19 cellular contexts compared by ENCODE assay signal in genomic region chr1:10744654-10745238, GRCh38. TPM values are rescaled to one million over a fixed set of nuclear protein-coding genes. Genes with fewer than 3 reads are reported as not detected.
DNase-seq lines count a peak whose midpoint lies in the region; ATAC-seq and TF ChIP-seq lines count a peak whose summit lies in the region.
"Had no signal": no experiment of that assay in that cellular context is flagged by ENCODE, and none has a peak within 500 bp of the region (broad histone marks: within the 10 kb centered on the region; RNA-seq: fewer than 3 reads in every experiment).

No MANE protein-coding gene starts in this region.

- no peak for DNase-seq in HCT116 (ENCODE audit: low read depth, low spot score)
- DNase-seq in mammary epithelial cell = no peak
- peak; percentile 72 for DNase-seq in left ventricle myocardium superior
- DNase-seq in psoas muscle = peak in 1 of 2 donors; percentile 74
- no peak for DNase-seq in GM23248
- DNase-seq in KG1 (lab: John Stamatoyannopoulos, UW) = no peak
- no peak for DNase-seq in activated CD4-positive, alpha-beta memory T cell treated with anti-CD3 and anti-CD28 coated beads for 36 hours
- DNase-seq in naive thymus-derived CD4-positive, alpha-beta T cell = no peak
- DNase-seq: COR-L47, HCEC 1CT, NCI-H1092 treated with DMSO at 0.1 percent for 48 hours, NCI-H187 treated with DMSO at 0.1 percent for 48 hours, NCI-H2171, NCI-H446 treated with DMSO at 0.1 percent for 48 hours, NCI-H748 treated with DMSO at 0.1 percent for 48 hours, PC-3 had no signal

- POLR2A ChIA-PET in HCT116 (lab: Charles Lee) = no interaction called here
- POLR2A ChIA-PET in activated CD4-positive, alpha-beta memory T cell treated with anti-CD3 and anti-CD28 coated beads for 36 hours (lab: Charles Lee) = no interaction called here
- POLR2A ChIA-PET in naive thymus-derived CD4-positive, alpha-beta T cell (lab: Charles Lee) = no interaction called here

- RAD21 ChIA-PET in HCT116 (lab: Charles Lee; ENCODE audit: low non-redundant PET in 1 of 2, low total read pairs in 2 of 2, uncharacterized antibody in 2 of 2, unreplicated experiment in 2 of 2) = no interaction called here

- H3F3A ChIP-seq in GM23248 (ENCODE audit: insufficient read depth) = no peaks in the 10 kb centered on the region

- TF ChIP-seq CTCF in HCT116 (IDR thresholded peaks at IDR 0.05 in 2 of 3, conservative IDR thresholded peaks at IDR 0.05 in 1 of 3; ENCODE audit: borderline replicate concordance in 1 of 3, insufficient read depth in 1 of 3, low read depth in 2 of 3, low read length in 2 of 3) (no peak), mammary epithelial cell (conservative IDR thresholded peaks at IDR 0.05 in 1 of 2, IDR thresholded peaks at IDR 0.05 in 1 of 2; ENCODE audit: extremely low read depth in 1 of 2, insufficient read depth in 1 of 2, low read depth in 1 of 2, low read length in 2 of 2) (no peak), psoas muscle (IDR thresholded peaks at IDR 0.05) (no peak)

- intact Hi-C loops in HCT116 (cut with micrococcal nuclease) = no loop called here
- intact Hi-C loops in mammary epithelial cell (cut with micrococcal nuclease) = no loop called here
- intact Hi-C loops in left ventricle myocardium superior (cut with micrococcal nuclease) = no loop called here
- intact Hi-C loops in psoas muscle (cut with DNase I) = loop anchor here (5.0 kb wide), 2 partner anchors 43 to 62 kb away; no protein-coding TSS in a partner anchor
- intact Hi-C loops in activated CD4-positive, alpha-beta memory T cell treated with anti-CD3 and anti-CD28 coated beads for 36 hours (cut with micrococcal nuclease) = no loop called here
- intact Hi-C loops in naive thymus-derived CD4-positive, alpha-beta T cell (cut with micrococcal nuclease) = no loop called here

- dilution Hi-C loops in mammary epithelial cell (cut with HindIII; ENCODE audit: low sequenced_read_pairs) = loop anchor here (5.0 kb wide), 3 partner anchors 38 to 108 kb away; no protein-coding TSS in a partner anchor

- H2AFZ ChIP-seq in HCT116 (ENCODE audit: low read depth, low read length, poor library complexity, severe bottlenecking) (no peak overlapping the region), mammary epithelial cell (ENCODE audit: low read depth, low read length) (no peak overlapping the region), GM23248 (no peak overlapping the region)

- no peak for TF ChIP-seq RAD21 in HCT116 (IDR thresholded peaks at IDR 0.05; ENCODE audit: low read depth)

- peaks cover 2% of the 10 kb centered on the region for H3K4me1 Mint-ChIP-seq in activated CD4-positive, alpha-beta memory T cell treated with anti-CD3 and anti-CD28 coated beads for 36 hours (ENCODE audit: low read depth)
- peaks cover 0 to 2% (median 0%) of the 10 kb centered on the region in 7 donors for H3K4me1 Mint-ChIP-seq in naive thymus-derived CD4-positive, alpha-beta T cell
- H3K4me1 Mint-ChIP-seq: CD14-positive monocyte had no signal

- no peaks in the 10 kb centered on the region for H3K27me3 ChIP-seq in HCT116 (ENCODE audit: insufficient read depth, low read length)
- no peaks in the 10 kb centered on the region for H3K27me3 ChIP-seq in mammary epithelial cell (ENCODE audit: insufficient read depth, low read length)
- no peaks in the 10 kb centered on the region for H3K27me3 ChIP-seq in psoas muscle (ENCODE audit: insufficient read depth in 3 of 3, low read length in 2 of 3)
- no peaks in the 10 kb centered on the region; the same call in 1 of the 2 replicates for H3K27me3 ChIP-seq in GM23248 (replicated peaks; ENCODE audit: insufficient read depth)
- no peaks in the 10 kb centered on the region for H3K27me3 ChIP-seq in naive thymus-derived CD4-positive, alpha-beta T cell (ENCODE audit: control insufficient read depth in 2 of 2, insufficient read depth in 2 of 2, low read length in 2 of 2)

- ATAC-seq in HCT116 = no peak
- ATAC-seq in left ventricle myocardium superior = peak; percentile 83
- peak; percentile 41 to 60 (median 50) for ATAC-seq in psoas muscle
- ATAC-seq in naive thymus-derived CD4-positive, alpha-beta T cell = no peak
- ATAC-seq: K562, PC-3 had no signal

- H3K9me3 ChIP-seq in HCT116 (ENCODE audit: control insufficient read depth in 1 of 2, insufficient read depth in 1 of 2, low read depth in 1 of 2, low read length in 2 of 2) (no peaks in the 10 kb centered on the region), mammary epithelial cell (replicated peaks; ENCODE audit: insufficient read depth, low read length) (no peaks in the 10 kb centered on the region), psoas muscle (no peaks in the 10 kb centered on the region), GM23248 (ENCODE audit: low read depth) (no peaks in the 10 kb centered on the region)
- no peaks in the 10 kb centered on the region for H3K9me3 ChIP-seq in naive thymus-derived CD4-positive, alpha-beta T cell (ENCODE audit: control insufficient read depth in 2 of 3, low read length in 3 of 3)

- CTCF ChIA-PET in HCT116 (lab: Charles Lee) = no interaction called here
- CTCF ChIA-PET in mammary epithelial cell (lab: Charles Lee; ENCODE audit: low non-redundant PET) = no interaction called here
- CTCF ChIA-PET in activated CD4-positive, alpha-beta memory T cell treated with anti-CD3 and anti-CD28 coated beads for 36 hours (lab: Charles Lee) = no interaction called here
- CTCF ChIA-PET in naive thymus-derived CD4-positive, alpha-beta T cell (lab: Charles Lee) = no interaction called here

- H3K9ac ChIP-seq in HCT116 (ENCODE audit: low read length) = no peak overlapping the region
- H3K9ac ChIP-seq in mammary epithelial cell (ENCODE audit: insufficient read depth, low read length) = no peak overlapping the region
- no peak overlapping the region for H3K9ac ChIP-seq in GM23248

- H3K36me3 Mint-ChIP-seq in activated CD4-positive, alpha-beta memory T cell treated with anti-CD3 and anti-CD28 coated beads for 36 hours = no peaks in the 10 kb centered on the region
- no peaks in the 10 kb centered on the region for H3K36me3 Mint-ChIP-seq in naive thymus-derived CD4-positive, alpha-beta T cell
- H3K36me3 Mint-ChIP-seq: CD14-positive monocyte had no signal

- H3K4me3 ChIP-seq in HCT116 (replicated peaks in 1 of 2; ENCODE audit: low read depth in 1 of 2, low read length in 2 of 2) = no peak overlapping the region
- no peak overlapping the region for H3K4me3 ChIP-seq in mammary epithelial cell (replicated peaks in 1 of 3; ENCODE audit: insufficient read depth in 1 of 3, low read depth in 2 of 3, low read length in 3 of 3)
- H3K4me3 ChIP-seq in psoas muscle = no peak overlapping the region
- no peak overlapping the region for H3K4me3 ChIP-seq in GM23248
- no peak overlapping the region for H3K4me3 ChIP-seq in naive thymus-derived CD4-positive, alpha-beta T cell (ENCODE audit: low read length)
- H3K4me3 ChIP-seq: K562 had no signal

- BruUV-seq in HCT116 (replicated peaks; lab: Mats Ljungman, UMichigan) = no TSS peak
- TSS peak; percentile 62 for BruUV-seq in mammary epithelial cell (replicated peaks; lab: Mats Ljungman, UMichigan)

- H3K4me3 Mint-ChIP-seq in activated CD4-positive, alpha-beta memory T cell treated with anti-CD3 and anti-CD28 coated beads for 36 hours = no peak overlapping the region
- H3K4me3 Mint-ChIP-seq in naive thymus-derived CD4-positive, alpha-beta T cell = no peak overlapping the region
- H3K4me3 Mint-ChIP-seq: CD14-positive monocyte had no signal

- H3K4me1 ChIP-seq in HCT116 (ENCODE audit: control insufficient read depth in 1 of 2, insufficient read depth in 2 of 2, low read length in 2 of 2) = no peaks in the 10 kb centered on the region
- H3K4me1 ChIP-seq in mammary epithelial cell (ENCODE audit: insufficient read depth, low read length) = no peaks in the 10 kb centered on the region
- H3K4me1 ChIP-seq in psoas muscle = peaks cover 55% of the 10 kb centered on the region
- H3K4me1 ChIP-seq in GM23248 (ENCODE audit: insufficient read depth) = no peaks in the 10 kb centered on the region
- no peaks in the 10 kb centered on the region for H3K4me1 ChIP-seq in naive thymus-derived CD4-positive, alpha-beta T cell (ENCODE audit: control insufficient read depth in 2 of 2, insufficient read depth in 2 of 2, low read length in 2 of 2)

- H3K27me3 Mint-ChIP-seq in activated CD4-positive, alpha-beta memory T cell treated with anti-CD3 and anti-CD28 coated beads for 36 hours = peaks cover 12% of the 10 kb centered on the region
- peaks cover 0 to 6% (median 0%) of the 10 kb centered on the region in 5 donors for H3K27me3 Mint-ChIP-seq in naive thymus-derived CD4-positive, alpha-beta T cell

- H4K20me1 ChIP-seq in HCT116 (ENCODE audit: insufficient read depth) = no peaks in the 10 kb centered on the region
- H4K20me1 ChIP-seq in mammary epithelial cell (ENCODE audit: insufficient read depth, low read length) = no peaks in the 10 kb centered on the region
- H4K20me1 ChIP-seq in GM23248 (ENCODE audit: insufficient read depth) = no peaks in the 10 kb centered on the region

- no peaks in the 10 kb centered on the region for H3K9me3 Mint-ChIP-seq in activated CD4-positive, alpha-beta memory T cell treated with anti-CD3 and anti-CD28 coated beads for 36 hours
- no peaks in the 10 kb centered on the region for H3K9me3 Mint-ChIP-seq in naive thymus-derived CD4-positive, alpha-beta T cell
- H3K9me3 Mint-ChIP-seq: CD14-positive monocyte had no signal

- TF ChIP-seq POLR2A in HCT116 (IDR thresholded peaks at IDR 0.05; ENCODE audit: borderline replicate concordance, extremely low read depth, insufficient read depth, insufficient read length) = no peak

- in situ Hi-C loops in mammary epithelial cell (cut with MboI; ENCODE audit: low sequenced_read_pairs in 2 of 2) (no loop called here), GM23248 (cut with MboI) (no loop called here)

- H3K36me3 ChIP-seq in HCT116 (ENCODE audit: control insufficient read depth in 1 of 2, insufficient read depth in 2 of 2, low read length in 2 of 2) = no peaks in the 10 kb centered on the region
- no peaks in the 10 kb centered on the region for H3K36me3 ChIP-seq in mammary epithelial cell (ENCODE audit: insufficient read depth, low read length)
- peaks cover 0 to 8% of the 10 kb centered on the region in 2 donors for H3K36me3 ChIP-seq in psoas muscle (ENCODE audit: insufficient read depth in 1 of 2, low read depth in 1 of 2)
- H3K36me3 ChIP-seq in GM23248 (ENCODE audit: low read depth) = no peaks in the 10 kb centered on the region
- no peaks in the 10 kb centered on the region for H3K36me3 ChIP-seq in naive thymus-derived CD4-positive, alpha-beta T cell (ENCODE audit: control insufficient read depth in 2 of 3, insufficient read depth in 3 of 3, low read length in 3 of 3)

- WGBS in mammary epithelial cell (ENCODE audit: low coverage, missing lambda C conversion rate) = 95% methylated on average over 17 of the region's 18 CpGs
- WGBS in psoas muscle, 3 donors = 26 to 49% (median 30%) methylated on average over 15 to 18 of the region's 18 CpGs
- 81 to 86% methylated on average over 18 of the region's 18 CpGs for WGBS in GM23248 (ENCODE audit: low coverage in 1 of 2, low lambda C conversion rate in 2 of 2, missing lambda C conversion rate in 2 of 2), 2 experiments

- H3K27ac ChIP-seq in HCT116 (ENCODE audit: low read depth, low read length) = peak overlapping the region; percentile 26; the same call in 1 of the 2 replicates
- H3K27ac ChIP-seq in mammary epithelial cell (ENCODE audit: insufficient read depth, low read depth, low read length) = no peak overlapping the region
- peak overlapping the region; percentile 87 for H3K27ac ChIP-seq in psoas muscle
- H3K27ac ChIP-seq in GM23248 = no peak overlapping the region
- H3K27ac ChIP-seq in naive thymus-derived CD4-positive, alpha-beta T cell (ENCODE audit: low read depth, low read length) = no peak overlapping the region
- H3K27ac ChIP-seq: HL-60 had no signal

- H3K9me2 ChIP-seq in HCT116 (ENCODE audit: insufficient read depth) = no peaks in the 10 kb centered on the region
- H3K9me2 ChIP-seq in GM23248 (ENCODE audit: insufficient read depth) = no peaks in the 10 kb centered on the region

- no peak overlapping the region for H3K27ac Mint-ChIP-seq in activated CD4-positive, alpha-beta memory T cell treated with anti-CD3 and anti-CD28 coated beads for 36 hours
- no peak overlapping the region for H3K27ac Mint-ChIP-seq in naive thymus-derived CD4-positive, alpha-beta T cell
- H3K27ac Mint-ChIP-seq: CD14-positive monocyte had no signal

- no peak overlapping the region for H3K4me2 ChIP-seq in HCT116 (ENCODE audit: low read length)
- no peak overlapping the region for H3K4me2 ChIP-seq in mammary epithelial cell (ENCODE audit: insufficient read depth, low read depth, low read length)
- no peak overlapping the region for H3K4me2 ChIP-seq in GM23248 (ENCODE audit: unreplicated experiment)

- no peaks in the 10 kb centered on the region for H3K79me2 ChIP-seq in HCT116 (ENCODE audit: insufficient read depth, low read length)
- no peaks in the 10 kb centered on the region for H3K79me2 ChIP-seq in mammary epithelial cell (ENCODE audit: insufficient read depth, low read length)
- H3K79me2 ChIP-seq in GM23248 (ENCODE audit: insufficient read depth) = no peaks in the 10 kb centered on the region

RNA-seq across cellular contexts. Expression of gene CASZ1, which starts 51.7 kb away (rescaled TPM):
- 7.7 TPM for total RNA-seq in HCT116 (2021; ENCODE audit: unreplicated experiment)
- polyA plus RNA-seq in HCT116 (2012) = 3.1 and 3.7 TPM in 2 replicates
- 10 to 100 TPM; 13.0 to 14.1 TPM for total RNA-seq in mammary epithelial cell
- polyA plus RNA-seq in mammary epithelial cell = 4.3 TPM
- 4.5 TPM for polyA minus RNA-seq in mammary epithelial cell
- 57.8 TPM for total RNA-seq in left ventricle myocardium superior
- 10 to 100 TPM; 53.1 to 83.3 (median 60.8) TPM for total RNA-seq in psoas muscle
- 10 to 100 TPM in 2 of 3 donors, 1 to 10 TPM in 1; 2.6 to 23.7 (median 11.0) TPM for polyA plus RNA-seq in psoas muscle
- under 0.01 and 0.54 TPM in 2 replicates for total RNA-seq in GM23248 (2014; rRNA removed; shearing (Covaris generic))
- polyA plus RNA-seq in GM23248 (2016; fragmentation: Nextera tagmentation; extraction: Ambion mirVana) = 0.11 and 0.46 TPM in 2 replicates
- 1 to 10 TPM; 5.5 to 6.3 TPM for total RNA-seq in activated CD4-positive, alpha-beta memory T cell treated with anti-CD3 and anti-CD28 coated beads for 36 hours
- 10 to 100 TPM in 2 of 5 experiments, 1 to 10 TPM in 3; 5.2 to 15.9 (median 6.0) TPM for total RNA-seq in naive thymus-derived CD4-positive, alpha-beta T cell
- 1 to 10 TPM in 1 of 2 donors, under 1 TPM in 1; 0.33 to 1.1 TPM for polyA plus RNA-seq in naive thymus-derived CD4-positive, alpha-beta T cell

Comparison
In these comparisons a context has a peak if more than half of its experiments do, and no peak if none do; other contexts are left out.
1. ATAC-seq: peak in left ventricle myocardium superior (single experiment) and psoas muscle (4 of 4); none in HCT116 (single experiment) and naive thymus-derived CD4-positive, alpha-beta T cell (single experiment).
2. H3K27ac ChIP-seq: peak in HCT116 (single experiment) and psoas muscle (single experiment); none in mammary epithelial cell (single experiment), GM23248 (single experiment) and naive thymus-derived CD4-positive, alpha-beta T cell (single experiment).
3. intact Hi-C loops: an anchor here in psoas muscle (5.0 kb wide); none called in HCT116, mammary epithelial cell, left ventricle myocardium superior, activated CD4-positive, alpha-beta memory T cell treated with anti-CD3 and anti-CD28 coated beads for 36 hours and naive thymus-derived CD4-positive, alpha-beta T cell.